In the genomic region with DNA sequence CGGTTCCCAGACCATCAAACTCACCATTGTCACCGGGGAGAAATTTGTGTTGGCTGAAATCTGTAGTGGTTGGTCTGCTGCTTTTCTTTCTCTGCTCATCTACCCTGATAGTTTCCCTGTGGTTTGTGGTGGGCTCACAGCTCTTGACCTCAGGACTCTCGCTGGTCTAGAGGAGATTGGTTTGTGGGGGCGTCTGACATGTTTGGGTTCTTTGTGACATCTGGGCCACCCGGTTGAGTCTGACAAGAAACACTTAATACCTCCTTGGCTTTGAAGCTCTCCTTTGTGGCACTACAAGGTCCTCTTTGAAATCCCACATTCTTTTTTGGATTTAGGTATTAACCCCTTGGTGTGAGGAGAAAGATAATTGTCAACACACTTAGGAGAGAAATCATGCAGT, we compare ENCODE assay signal across 12 cellular contexts.
DNase-seq lines count a peak whose midpoint lies in the region; ATAC-seq lines count a peak whose summit lies in the region.
"Had no signal": no experiment of that assay in that cellular context is flagged by ENCODE, and none has a peak within 500 bp of the region (broad histone marks: within the 10 kb centered on the region; RNA-seq: fewer than 3 reads in every experiment).

No MANE protein-coding gene starts in this region.

- DNase-seq in activated CD8-positive, alpha-beta memory T cell treated with anti-CD3 and anti-CD28 coated beads, Interleukin-2, amount 10 ng/mL, durations not matched to agents 7 days and 5 days = peak; percentile 72
- no peak for DNase-seq in activated CD8-positive, alpha-beta memory T cell treated with anti-CD3 and anti-CD28 coated beads, Interleukin-2, amount 50 U/mL, for 48 hours
- DNase-seq in HT-29 (ENCODE audit: low spot score) = no peak
- DNase-seq in stimulated activated CD4-positive, alpha-beta T cell treated with anti-CD3 and anti-CD28 coated beads, Interleukin-4, amount 100 ng/mL, for 1 hour = no peak
- no peak for DNase-seq in stimulated activated CD4-positive, alpha-beta T cell treated with anti-CD3 and anti-CD28 coated beads, Interleukin-1b, Interleukin-23, amount 100 ng/mL, for 48 hours
- DNase-seq: head of caudate nucleus, NCI-H2227 treated with DMSO at 0.1 percent for 48 hours, transverse colon had no signal

- H3K36me3 Mint-ChIP-seq in activated CD8-positive, alpha-beta memory T cell treated with anti-CD3 and anti-CD28 coated beads, Interleukin-2, amount 10 ng/mL, durations not matched to agents 7 days and 5 days = no peaks in the 10 kb centered on the region
- peaks cover 8% of the 10 kb centered on the region for H3K36me3 Mint-ChIP-seq in stimulated activated memory B cell treated with anti-CD40 and anti-IgM and Interleukin-4, amounts not matched to agents 10 μg/mL and 1 μg/mL and 100 μg/mL, for 72 hours

- no peaks in the 10 kb centered on the region for H3K9me3 Mint-ChIP-seq in activated CD8-positive, alpha-beta memory T cell treated with anti-CD3 and anti-CD28 coated beads, Interleukin-2, amount 10 ng/mL, durations not matched to agents 7 days and 5 days (ENCODE audit: low read depth)
- H3K9me3 Mint-ChIP-seq in stimulated activated memory B cell treated with anti-CD40 and anti-IgM and Interleukin-4, amounts not matched to agents 10 μg/mL and 1 μg/mL and 100 μg/mL, for 72 hours = no peaks in the 10 kb centered on the region
- H3K9me3 Mint-ChIP-seq: dendritic cell treated with granulocyte-macrophage colony-stimulating factor and Interleukin-4, amounts not matched to agents 40 ng/mL and 50 ng/mL, for 4 days had no signal

- no peaks in the 10 kb centered on the region for H3K4me1 Mint-ChIP-seq in activated CD8-positive, alpha-beta memory T cell treated with anti-CD3 and anti-CD28 coated beads, Interleukin-2, amount 10 ng/mL, durations not matched to agents 7 days and 5 days
- H3K4me1 Mint-ChIP-seq in stimulated activated memory B cell treated with anti-CD40 and anti-IgM and Interleukin-4, amounts not matched to agents 10 μg/mL and 1 μg/mL and 100 μg/mL, for 72 hours = peaks cover 5% of the 10 kb centered on the region

- H3K27me3 Mint-ChIP-seq in activated CD8-positive, alpha-beta memory T cell treated with anti-CD3 and anti-CD28 coated beads, Interleukin-2, amount 10 ng/mL, durations not matched to agents 7 days and 5 days = peaks cover 7% of the 10 kb centered on the region
- H3K27me3 Mint-ChIP-seq in stimulated activated memory B cell treated with anti-CD40 and anti-IgM and Interleukin-4, amounts not matched to agents 10 μg/mL and 1 μg/mL and 100 μg/mL, for 72 hours = no peaks in the 10 kb centered on the region
- H3K27me3 Mint-ChIP-seq: dendritic cell treated with granulocyte-macrophage colony-stimulating factor and Interleukin-4, amounts not matched to agents 40 ng/mL and 50 ng/mL, for 4 days had no signal

- no peak overlapping the region for H3K27ac Mint-ChIP-seq in activated CD8-positive, alpha-beta memory T cell treated with anti-CD3 and anti-CD28 coated beads, Interleukin-2, amount 10 ng/mL, durations not matched to agents 7 days and 5 days
- H3K27ac Mint-ChIP-seq in stimulated activated memory B cell treated with anti-CD40 and anti-IgM and Interleukin-4, amounts not matched to agents 10 μg/mL and 1 μg/mL and 100 μg/mL, for 72 hours = no peak overlapping the region
- H3K27ac Mint-ChIP-seq: dendritic cell treated with granulocyte-macrophage colony-stimulating factor and Interleukin-4, amounts not matched to agents 40 ng/mL and 50 ng/mL, for 4 days had no signal

- no peak overlapping the region for H3K4me3 Mint-ChIP-seq in activated CD8-positive, alpha-beta memory T cell treated with anti-CD3 and anti-CD28 coated beads, Interleukin-2, amount 10 ng/mL, durations not matched to agents 7 days and 5 days
- no peak overlapping the region for H3K4me3 Mint-ChIP-seq in stimulated activated memory B cell treated with anti-CD40 and anti-IgM and Interleukin-4, amounts not matched to agents 10 μg/mL and 1 μg/mL and 100 μg/mL, for 72 hours
- H3K4me3 Mint-ChIP-seq: dendritic cell treated with granulocyte-macrophage colony-stimulating factor and Interleukin-4, amounts not matched to agents 40 ng/mL and 50 ng/mL, for 4 days had no signal

- no peak for ATAC-seq in activated CD8-positive, alpha-beta memory T cell treated with anti-CD3 and anti-CD28 coated beads, Interleukin-2, amount 10 ng/mL, durations not matched to agents 7 days and 5 days
- ATAC-seq in GM21825 (IDR thresholded peaks at IDR 0.05; ENCODE audit: unreplicated experiment) (peak; percentile 69), HG03432 (IDR thresholded peaks at IDR 0.05; ENCODE audit: unreplicated experiment) (peak; percentile 87)
- peak; percentile 79 for ATAC-seq in stimulated activated memory B cell treated with anti-CD40 and anti-IgM and Interleukin-4, amounts not matched to agents 10 μg/mL and 1 μg/mL and 100 μg/mL, for 72 hours

- CTCF ChIA-PET in activated CD8-positive, alpha-beta memory T cell treated with anti-CD3 and anti-CD28 coated beads, Interleukin-2, amount 10 ng/mL, durations not matched to agents 7 days and 5 days (lab: Charles Lee) = interaction anchor here (1.1 to 1.6 kb wide), 2 partner anchors 9 to 16 kb away, joined by 4 to 7 read pairs; no protein-coding TSS in a partner anchor
